In genomic region chr16:3625331-3625730, GRCh38 we compare ENCODE assay signal across 1 cellular context.
TF ChIP-seq lines count a peak whose summit lies in the region.

No MANE protein-coding gene starts in this region.

TF ChIP-seq in HepG2, 621 proteins besides CTCF, POLR2A, EP300 and RAD21:
- TF ChIP-seq ZNF121 (CRISPR knock-in tag; IDR thresholded peaks at IDR 0.05), result 0 out of 2 replicates have a peak, but pooled peaks have one; percentile 26
- TF ChIP-seq, protein P1, sequence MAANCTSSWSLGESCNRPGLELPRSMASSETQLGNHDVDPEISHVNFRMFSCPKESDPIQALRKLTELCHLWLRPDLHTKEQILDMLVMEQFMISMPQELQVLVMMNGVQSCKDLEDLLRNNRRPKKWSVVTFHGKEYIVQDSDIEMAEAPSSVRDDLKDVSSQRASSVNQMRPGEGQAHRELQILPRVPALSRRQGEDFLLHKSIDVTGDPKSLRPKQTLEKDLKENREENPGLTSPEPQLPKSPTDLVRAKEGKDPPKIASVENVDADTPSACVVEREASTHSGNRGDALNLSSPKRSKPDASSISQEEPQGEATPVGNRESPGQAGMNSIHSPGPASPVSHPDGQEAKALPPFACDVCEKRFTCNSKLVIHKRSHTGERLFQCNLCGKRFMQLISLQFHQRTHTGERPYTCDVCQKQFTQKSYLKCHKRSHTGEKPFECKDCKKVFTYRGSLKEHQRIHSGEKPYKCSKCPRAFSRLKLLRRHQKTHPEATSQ (CRISPR knock-in tag; IDR thresholded peaks at IDR 0.05; ENCODE audit: borderline replicate concordance), result no peak
